Comparison of ENCODE assay signal across 19 cellular contexts in the genomic region with DNA sequence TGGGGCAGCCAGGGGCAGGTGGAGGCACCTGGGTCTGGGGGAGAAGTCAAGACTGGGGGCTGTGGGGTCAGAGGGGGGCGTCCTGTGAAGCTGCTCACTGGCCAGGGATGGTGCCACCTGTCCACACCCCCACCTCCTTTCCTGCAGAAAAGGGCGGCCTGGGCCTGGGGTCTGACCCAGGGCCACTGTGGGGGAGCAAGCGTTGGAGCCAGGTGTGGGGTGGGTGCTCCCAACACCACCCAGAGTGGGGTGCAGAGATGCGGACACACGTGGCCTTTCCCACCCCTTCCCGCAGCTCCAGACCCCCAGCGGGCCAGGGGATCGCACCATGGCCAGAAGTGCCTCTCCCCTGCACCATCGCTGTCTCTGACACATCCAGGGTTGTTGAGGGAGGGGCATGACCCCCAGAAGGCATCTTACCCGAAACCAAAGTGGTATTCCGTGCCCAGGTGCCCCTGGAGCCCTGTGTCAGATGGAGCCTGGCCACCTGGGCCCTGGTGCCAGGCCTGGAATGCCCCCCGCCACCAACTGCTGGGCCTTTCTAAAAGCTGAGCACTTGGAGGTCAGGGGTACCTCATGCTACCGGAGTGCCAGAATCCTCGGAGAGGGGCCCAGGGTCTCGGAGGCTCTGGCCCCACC. TPM values are rescaled to one million over a fixed set of nuclear protein-coding genes. Genes with fewer than 3 reads are reported as not detected.
DNase-seq lines count a peak whose midpoint lies in the region; ATAC-seq, FAIRE-seq and TF ChIP-seq lines count a peak whose summit lies in the region.
"Had no signal": no experiment of that assay in that cellular context is flagged by ENCODE, and none has a peak within 500 bp of the region (broad histone marks: within the 10 kb centered on the region; RNA-seq: fewer than 3 reads in every experiment).

No MANE protein-coding gene starts in this region.

- H3K9me3 ChIP-seq in heart right ventricle (no peaks in the 10 kb centered on the region), kidney (ENCODE audit: control insufficient read depth in 1 of 2, low read length in 2 of 2) (no peaks in the 10 kb centered on the region), skeletal muscle tissue (ENCODE audit: control insufficient read depth in 3 of 3, low read length in 3 of 3) (no peaks in the 10 kb centered on the region)
- H3K9me3 ChIP-seq: A549, SJCRH30 had no signal

- H3K27me3 ChIP-seq in heart right ventricle (no peaks in the 10 kb centered on the region), HL-60 (ENCODE audit: insufficient read depth, poor library complexity, severe bottlenecking) (no peaks in the 10 kb centered on the region), skeletal muscle tissue (ENCODE audit: control insufficient read depth in 3 of 3, insufficient read depth in 3 of 3, low read length in 3 of 3) (no peaks in the 10 kb centered on the region)
- H3K27me3 ChIP-seq: SJCRH30 had no signal

- ATAC-seq in left cardiac atrium, result no peak
- no peak for ATAC-seq in heart right ventricle
- ATAC-seq in HG02798 (IDR thresholded peaks at IDR 0.05; ENCODE audit: poor library complexity, unreplicated experiment), result no peak
- ATAC-seq in omental fat pad (ENCODE audit: low FRiP score), result no peak
- ATAC-seq: A549 had no signal

- H3K4me3 ChIP-seq in heart right ventricle, result no peak overlapping the region
- H3K4me3 ChIP-seq in HL-60 (replicated peaks; ENCODE audit: insufficient read depth, low read length), result no peak overlapping the region
- H3K4me3 ChIP-seq in kidney (ENCODE audit: low read length in 2 of 2), result no peak overlapping the region
- H3K4me3 ChIP-seq in skeletal muscle tissue (ENCODE audit: low read length in 3 of 3), result peak overlapping the region in 1 of 3 donors; percentile 58
- H3K4me3 ChIP-seq: A549, SJCRH30 had no signal

- no peak for FAIRE-seq in kidney (lab: Jason Lieb, UNC)
- FAIRE-seq: A549 had no signal

- H3K9ac ChIP-seq in kidney (ENCODE audit: low read length in 2 of 2), result no peak overlapping the region
- H3K9ac ChIP-seq in skeletal muscle tissue (ENCODE audit: low read depth in 1 of 3, low read length in 3 of 3), result peak overlapping the region; percentile 20 to 87 (median 50)

- intact Hi-C loops in left cardiac atrium (cut with DNase I) (no loop called here), heart right ventricle (cut with DNase I) (no loop called here), kidney (cut with DNase I) (no loop called here)

- H3K27ac ChIP-seq in heart right ventricle, result peak overlapping the region in 4 of 10 donors; percentile 6 to 58 (median 48)
- peak overlapping the region; percentile 28 for H3K27ac ChIP-seq in HL-60 (replicated peaks)
- no peak overlapping the region for H3K27ac ChIP-seq in kidney (ENCODE audit: low read depth in 2 of 2, low read length in 2 of 2)
- H3K27ac ChIP-seq in skeletal muscle tissue (ENCODE audit: low read depth, low read length), result no peak overlapping the region
- H3K27ac ChIP-seq: SJCRH30 had no signal

- H3K36me3 ChIP-seq in heart right ventricle, result no peaks in the 10 kb centered on the region
- H3K36me3 ChIP-seq in kidney (ENCODE audit: control insufficient read depth in 1 of 2, insufficient read depth in 2 of 2, low read length in 2 of 2), result no peaks in the 10 kb centered on the region
- no peaks in the 10 kb centered on the region for H3K36me3 ChIP-seq in skeletal muscle tissue (ENCODE audit: control insufficient read depth in 3 of 3, insufficient read depth in 3 of 3, low read length in 3 of 3)
- H3K36me3 ChIP-seq: SJCRH30 had no signal

- TF ChIP-seq CTCF in heart right ventricle (IDR thresholded peaks at IDR 0.05) (no peak), HL-60 (IDR thresholded peaks at IDR 0.05; ENCODE audit: insufficient read depth, low read length) (no peak), kidney (IDR thresholded peaks at IDR 0.05; ENCODE audit: borderline replicate concordance, extremely low read depth, insufficient read depth) (no peak), omental fat pad (IDR thresholded peaks at IDR 0.05) (no peak)

- peaks cover 4 to 53% (median 44%) of the 10 kb centered on the region in 9 donors for H3K4me1 ChIP-seq in heart right ventricle
- H3K4me1 ChIP-seq in kidney (ENCODE audit: control insufficient read depth in 1 of 2, insufficient read depth in 1 of 2, low read depth in 1 of 2, low read length in 2 of 2), result peaks cover 0 to 12% of the 10 kb centered on the region in 2 donors
- H3K4me1 ChIP-seq in skeletal muscle tissue (ENCODE audit: control insufficient read depth in 3 of 3, insufficient read depth in 3 of 3, low read length in 3 of 3), result peaks cover 30 to 43% (median 36%) of the 10 kb centered on the region in 3 donors

- WGBS in heart right ventricle, 2 donors, result 85 to 90% methylated on average over 14 to 15 of the region's 15 CpGs

- peak; percentile 21 for DNase-seq in left cardiac atrium
- no peak for DNase-seq in heart right ventricle
- DNase-seq in HL-60 (ENCODE audit: low read depth in 1 of 2, low spot score in 1 of 2), result no peak
- peak; percentile 80 for DNase-seq in kidney
- no peak for DNase-seq in cerebellar cortex (ENCODE audit: low spot score)
- DNase-seq in omental fat pad (ENCODE audit: low spot score), result no peak
- DNase-seq: C1 segment of cervical spinal cord, COR-L47, HFFc6, MV-4-11, NCI-H1417 treated with DMSO at 0.1 percent for 48 hours, NCI-H1930, NCI-H2171, NCI-H446 treated with DMSO at 0.1 percent for 48 hours, OCI-M1, SJCRH30 had no signal

RNA-seq across cellular contexts. Expression of a gene that starts 2.6 kb away (rescaled TPM):
- total RNA-seq in left cardiac atrium (10 to 100 TPM; 18.4 to 35.7 TPM), heart right ventricle (10 to 100 TPM in 5 of 10 donors, 1 to 10 TPM in 5; 4.8 to 65.3 (median 10.1) TPM), kidney (85.7 TPM), skeletal muscle tissue (13.0 TPM), omental fat pad (10 to 100 TPM; 25.1 to 68.0 (median 27.5) TPM)
- polyA plus RNA-seq in heart right ventricle (10 to 100 TPM in 1 of 2 donors, 1 to 10 TPM in 1; 8.4 to 33.6 TPM), kidney (ENCODE audit: insufficient read depth, low read depth, low replicate concordance) (28.8 TPM)

RNA-seq across cellular contexts. Expression of a gene that starts 13.6 kb away (rescaled TPM):
- total RNA-seq in left cardiac atrium (10 to 100 TPM; 11.9 to 17.2 TPM), heart right ventricle (10 to 100 TPM in 8 of 10 donors, 1 to 10 TPM in 2; 7.0 to 16.2 (median 10.7) TPM), kidney (79.4 TPM), skeletal muscle tissue (11.5 TPM), omental fat pad (10 to 100 TPM; 14.8 to 32.0 (median 21.9) TPM)
- polyA plus RNA-seq in heart right ventricle (10 to 100 TPM in 1 of 2 donors, 1 to 10 TPM in 1; 9.4 to 34.5 TPM), kidney (ENCODE audit: insufficient read depth, low read depth, low replicate concordance) (46.7 TPM)

RNA-seq across cellular contexts. Expression of a gene that starts 47.2 kb away (rescaled TPM):
- total RNA-seq in left cardiac atrium, result 10 to 100 TPM; 63.6 to 88.2 TPM
- total RNA-seq in heart right ventricle, result 10 to 100 TPM; 56.8 to 72.7 (median 67.8) TPM
- polyA plus RNA-seq in heart right ventricle, result 10 to 100 TPM; 54.4 to 58.1 TPM
- 160 TPM for total RNA-seq in kidney
- 69.7 TPM for polyA plus RNA-seq in kidney (ENCODE audit: insufficient read depth, low read depth, low replicate concordance)
- total RNA-seq in skeletal muscle tissue, result 21.4 TPM
- 100 to 1,000 TPM in 2 of 4 donors, 10 to 100 TPM in 2; 54.7 to 117 (median 98.4) TPM for total RNA-seq in omental fat pad

Comparison
In these comparisons a context has a peak if more than half of its experiments do, and no peak if none do; other contexts are left out.
1. DNase-seq: peak in left cardiac atrium (single experiment) and kidney (single experiment); none in heart right ventricle (0 of 2), HL-60 (0 of 2), cerebellar cortex (single experiment) and omental fat pad (single experiment).
2. H3K9ac ChIP-seq: peak in skeletal muscle tissue (3 of 3); none in kidney (0 of 2).